ENCODE assay signal across 10 cellular contexts in genomic region chrX:153410888-153411254, GRCh38. TPM values are rescaled to one million over a fixed set of nuclear protein-coding genes. Genes with fewer than 3 reads are reported as not detected.
A peak's percentile ranks its signal among the peaks of the same experiment; 100 is the strongest.
DNase-seq lines count a peak whose midpoint lies in the region; ATAC-seq and TF ChIP-seq lines count a peak whose summit lies in the region.
"Had no signal": no experiment of that assay in that cellular context is flagged by ENCODE, and none has a peak within 500 bp of the region (broad histone marks: within the 10 kb centered on the region; RNA-seq: fewer than 3 reads in every experiment).

No MANE protein-coding gene starts in this region.

- TF ChIP-seq CTCF in left ventricle myocardium inferior (IDR thresholded peaks at IDR 0.05; ENCODE audit: borderline replicate concordance) (no peak), right atrium auricular region (IDR thresholded peaks at IDR 0.05) (no peak), brain microvascular endothelial cell (IDR thresholded peaks at IDR 0.05; ENCODE audit: low read depth, low read length, missing control alignments) (no peak), vagina (IDR thresholded peaks at IDR 0.05) (no peak)

- intact Hi-C loops in left ventricle myocardium inferior (cut with micrococcal nuclease) = no loop called here
- intact Hi-C loops in naive thymus-derived CD4-positive, alpha-beta T cell (cut with micrococcal nuclease) = no loop called here
- intact Hi-C loops in vagina (cut with DNase I) = no loop called here

- peak overlapping the region; percentile 48 to 81 (median 68) for H3K4me3 Mint-ChIP-seq in naive thymus-derived CD4-positive, alpha-beta T cell

- CTCF ChIA-PET in naive thymus-derived CD4-positive, alpha-beta T cell (lab: Charles Lee) = no interaction called here

- H3K27ac ChIP-seq in left ventricle myocardium inferior (replicated peaks) (peak overlapping the region; percentile 44), right atrium auricular region (no peak overlapping the region), brain microvascular endothelial cell (no peak overlapping the region), vagina (no peak overlapping the region)
- no peak overlapping the region for H3K27ac ChIP-seq in naive thymus-derived CD4-positive, alpha-beta T cell (ENCODE audit: low read depth, low read length)
- H3K27ac ChIP-seq: cardiac muscle cell had no signal

- H3K9me3 Mint-ChIP-seq in naive thymus-derived CD4-positive, alpha-beta T cell = no peaks in the 10 kb centered on the region

- peaks cover 0 to 12% (median 8%) of the 10 kb centered on the region in 7 donors for H3K4me1 Mint-ChIP-seq in naive thymus-derived CD4-positive, alpha-beta T cell

- no peaks in the 10 kb centered on the region for H3K36me3 Mint-ChIP-seq in naive thymus-derived CD4-positive, alpha-beta T cell

- no peak for TF ChIP-seq POLR2A in vagina (IDR thresholded peaks at IDR 0.05)

- peak overlapping the region; percentile 68 for H3K4me3 ChIP-seq in left ventricle myocardium inferior
- peak overlapping the region in 1 of 2 donors; percentile 53 for H3K4me3 ChIP-seq in right atrium auricular region
- peak overlapping the region; percentile 15 for H3K4me3 ChIP-seq in brain microvascular endothelial cell (ENCODE audit: low read depth, low read length)
- H3K4me3 ChIP-seq in naive thymus-derived CD4-positive, alpha-beta T cell (ENCODE audit: low read length) = no peak overlapping the region
- H3K4me3 ChIP-seq in vagina = peak overlapping the region; percentile 47 to 52

- in situ Hi-C loops in brain microvascular endothelial cell (cut with HindIII; ENCODE audit: low pct_ligation_motif_present, low sequenced_read_pairs) = no loop called here

- peak overlapping the region in 1 of 9 donors; percentile 43 for H3K27ac Mint-ChIP-seq in naive thymus-derived CD4-positive, alpha-beta T cell

- peaks cover 8% of the 10 kb centered on the region for H3K27me3 ChIP-seq in left ventricle myocardium inferior (ENCODE audit: low read depth)
- no peaks in the 10 kb centered on the region for H3K27me3 ChIP-seq in right atrium auricular region
- H3K27me3 ChIP-seq in brain microvascular endothelial cell (replicated peaks) = peaks cover 3% of the 10 kb centered on the region
- no peaks in the 10 kb centered on the region for H3K27me3 ChIP-seq in naive thymus-derived CD4-positive, alpha-beta T cell (ENCODE audit: control insufficient read depth in 2 of 2, insufficient read depth in 2 of 2, low read length in 2 of 2)
- no peaks in the 10 kb centered on the region for H3K27me3 ChIP-seq in vagina

- H3K9me3 ChIP-seq in left ventricle myocardium inferior (replicated peaks) = no peaks in the 10 kb centered on the region
- H3K9me3 ChIP-seq in right atrium auricular region = no peaks in the 10 kb centered on the region
- H3K9me3 ChIP-seq in naive thymus-derived CD4-positive, alpha-beta T cell (ENCODE audit: control insufficient read depth in 2 of 3, low read length in 3 of 3) = no peaks in the 10 kb centered on the region
- H3K9me3 ChIP-seq in vagina = no peaks in the 10 kb centered on the region

- H3K36me3 ChIP-seq in left ventricle myocardium inferior (no peaks in the 10 kb centered on the region), right atrium auricular region (no peaks in the 10 kb centered on the region), brain microvascular endothelial cell (replicated peaks) (no peaks in the 10 kb centered on the region), vagina (no peaks in the 10 kb centered on the region)
- H3K36me3 ChIP-seq in naive thymus-derived CD4-positive, alpha-beta T cell (ENCODE audit: control insufficient read depth in 2 of 3, insufficient read depth in 3 of 3, low read length in 3 of 3) = no peaks in the 10 kb centered on the region
- H3K36me3 ChIP-seq: cardiac muscle cell had no signal

- H3K27me3 Mint-ChIP-seq in naive thymus-derived CD4-positive, alpha-beta T cell = peaks cover 0 to 7% (median 0%) of the 10 kb centered on the region in 5 donors

- DNase-seq in left ventricle myocardium inferior (no peak), right atrium auricular region (ENCODE audit: low spot score) (no peak), brain microvascular endothelial cell (no peak), vagina (ENCODE audit: extremely low spot score in 2 of 2) (no peak), NCI-H2227 (lab: John Stamatoyannopoulos, UW; ENCODE audit: unreplicated experiment) (no peak), HK-2 (ENCODE audit: unreplicated experiment) (no peak)
- DNase-seq in naive thymus-derived CD4-positive, alpha-beta T cell = no peak
- DNase-seq: NCI-H187 treated with DMSO at 0.1 percent for 48 hours had no signal

- H3K4me1 ChIP-seq in left ventricle myocardium inferior (peaks cover 5% of the 10 kb centered on the region), right atrium auricular region (peaks cover 0 to 7% of the 10 kb centered on the region in 2 donors), vagina (peaks cover 8% of the 10 kb centered on the region)
- no peaks in the 10 kb centered on the region for H3K4me1 ChIP-seq in naive thymus-derived CD4-positive, alpha-beta T cell (ENCODE audit: control insufficient read depth in 2 of 2, insufficient read depth in 2 of 2, low read length in 2 of 2)

- POLR2A ChIA-PET in naive thymus-derived CD4-positive, alpha-beta T cell (lab: Charles Lee) = no interaction called here

- no peak for ATAC-seq in naive thymus-derived CD4-positive, alpha-beta T cell
- no peak for ATAC-seq in GM19455 (IDR thresholded peaks at IDR 0.05; ENCODE audit: unreplicated experiment)

RNA-seq across cellular contexts. Expression of gene ZFP92, which starts 0.4 kb away (rescaled TPM):
- 0.49 TPM for total RNA-seq in left ventricle myocardium inferior
- total RNA-seq in right atrium auricular region = 1 to 10 TPM in 1 of 2 donors, under 1 TPM in 1; 0.85 to 1.6 TPM
- 1 to 10 TPM in 2 of 5 experiments, under 1 TPM in 3; 0.14 to 1.8 (median 0.24) TPM for total RNA-seq in naive thymus-derived CD4-positive, alpha-beta T cell
- polyA plus RNA-seq in naive thymus-derived CD4-positive, alpha-beta T cell = under 1 TPM; 0.07 to 0.20 TPM
- 0.25 TPM for total RNA-seq in vagina
- polyA plus RNA-seq: cardiac muscle cell had no signal

RNA-seq across cellular contexts. Expression of gene PNMA6E, which starts 9.7 kb away (rescaled TPM):
- total RNA-seq in left ventricle myocardium inferior (not detected), right atrium auricular region (not detected), vagina (not detected)
- total RNA-seq in naive thymus-derived CD4-positive, alpha-beta T cell = not detected
- polyA plus RNA-seq in naive thymus-derived CD4-positive, alpha-beta T cell = not detected
- polyA plus RNA-seq: cardiac muscle cell had no signal

RNA-seq across cellular contexts. Expression of gene TREX2, which starts 35.0 kb away (rescaled TPM):
- total RNA-seq in left ventricle myocardium inferior (not detected), right atrium auricular region (under 1 TPM in 1 of 2 donors, not detected in 1; 0.94 TPM), vagina (9.6 TPM)
- 1 to 10 TPM; 2.7 to 5.5 (median 3.5) TPM for total RNA-seq in naive thymus-derived CD4-positive, alpha-beta T cell
- 1 to 10 TPM in 1 of 2 donors, under 1 TPM in 1; 0.25 to 1.6 TPM for polyA plus RNA-seq in naive thymus-derived CD4-positive, alpha-beta T cell
- polyA plus RNA-seq: cardiac muscle cell had no signal

RNA-seq across cellular contexts. Expression of gene HAUS7, which starts 59.5 kb away (rescaled TPM):
- total RNA-seq in left ventricle myocardium inferior (17.0 TPM), right atrium auricular region (10 to 100 TPM; 10.5 to 15.9 TPM), vagina (17.7 TPM)
- 10 to 100 TPM; 23.2 to 44.8 (median 31.4) TPM for total RNA-seq in naive thymus-derived CD4-positive, alpha-beta T cell
- polyA plus RNA-seq in naive thymus-derived CD4-positive, alpha-beta T cell = 10 to 100 TPM; 20.7 to 28.4 TPM
